13 cellular contexts compared by ENCODE assay signal in the genomic region with DNA sequence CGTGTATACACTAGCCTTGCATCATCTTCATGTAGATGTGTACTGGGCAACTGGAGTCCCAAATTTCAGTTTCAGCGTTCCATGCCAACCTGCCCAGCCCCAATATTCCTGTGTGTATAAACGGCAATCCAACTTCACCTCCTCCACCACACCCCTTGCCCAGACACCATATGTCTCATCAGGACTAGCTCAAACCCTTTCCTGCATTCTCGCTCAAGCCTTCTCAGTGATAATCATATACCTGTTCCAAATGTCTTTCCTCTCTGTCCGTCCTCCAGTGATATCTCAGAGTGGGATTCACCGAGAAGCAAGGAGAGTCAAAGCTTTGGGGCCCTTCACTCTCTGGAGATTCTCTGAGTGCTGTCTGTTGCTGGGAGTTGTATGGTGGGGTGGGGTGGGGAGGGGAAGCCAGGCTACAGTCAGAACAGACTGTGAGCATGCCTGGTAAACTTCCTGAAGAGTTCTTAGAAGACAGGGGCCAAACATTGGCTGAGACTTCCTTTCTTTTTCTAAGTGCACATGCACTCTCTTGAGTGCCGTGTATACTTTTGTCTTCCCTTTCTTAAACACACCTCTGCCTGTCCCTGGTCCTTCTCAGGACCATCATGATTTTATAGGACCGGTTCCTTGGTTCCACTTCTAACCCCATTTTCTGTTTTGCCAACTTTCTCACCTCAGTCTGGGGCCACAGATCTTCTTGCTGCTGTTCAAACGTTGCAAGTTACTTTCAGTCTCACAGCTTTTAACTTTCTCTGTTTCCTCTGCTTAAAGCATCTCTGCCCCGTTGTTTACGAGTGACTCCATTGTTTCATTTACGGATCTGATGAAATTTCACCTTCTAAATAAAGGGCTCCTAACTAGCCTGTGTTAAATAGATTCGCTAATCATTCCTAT. TPM values are rescaled to one million over a fixed set of nuclear protein-coding genes. Genes with fewer than 3 reads are reported as not detected.
DNase-seq lines count a peak whose midpoint lies in the region; ATAC-seq lines count a peak whose summit lies in the region.
"Not testable (repeated sequence)": the region's sequence is repeated elsewhere in the genome, so short reads cannot be mapped to it uniquely, and the experiment has no call there.
"Had no signal": no experiment of that assay in that cellular context is flagged by ENCODE, and none has a peak within 500 bp of the region (broad histone marks: within the 10 kb centered on the region; RNA-seq: fewer than 3 reads in every experiment).

No MANE protein-coding gene starts in this region.

- POLR2A ChIA-PET in activated CD4-positive, alpha-beta T cell treated with anti-CD3 and anti-CD28 coated beads, Interleukin-2, amount 10 ng/mL, durations not matched to agents 7 days and 5 days (lab: Charles Lee) = not testable (repeated sequence)

- H3K9me3 Mint-ChIP-seq in IgD-negative memory B cell; activated CD4-positive, alpha-beta T cell treated with anti-CD3 and anti-CD28 coated beads, Interleukin-2, amount 10 ng/mL, durations not matched to agents 7 days and 5 days; stimulated activated naive CD8-positive, alpha-beta T cell treated with anti-CD3 and anti-CD28 coated beads, Interleukin-15, Interleukin-2, amounts not matched to agents 100 ng/mL and 50 ng/mL, for 24 hours: not testable (repeated sequence)

- H3K36me3 Mint-ChIP-seq in IgD-negative memory B cell; activated CD4-positive, alpha-beta T cell treated with anti-CD3 and anti-CD28 coated beads, Interleukin-2, amount 10 ng/mL, durations not matched to agents 7 days and 5 days (ENCODE audit: low read depth); stimulated activated naive CD8-positive, alpha-beta T cell treated with anti-CD3 and anti-CD28 coated beads, Interleukin-15, Interleukin-2, amounts not matched to agents 100 ng/mL and 50 ng/mL, for 24 hours (ENCODE audit: low read depth): not testable (repeated sequence)

- not testable (repeated sequence) for H3K27me3 Mint-ChIP-seq in IgD-negative memory B cell; activated CD4-positive, alpha-beta T cell treated with anti-CD3 and anti-CD28 coated beads, Interleukin-2, amount 10 ng/mL, durations not matched to agents 7 days and 5 days; stimulated activated naive CD8-positive, alpha-beta T cell treated with anti-CD3 and anti-CD28 coated beads, Interleukin-15, Interleukin-2, amounts not matched to agents 100 ng/mL and 50 ng/mL, for 24 hours

- H3K27ac Mint-ChIP-seq in IgD-negative memory B cell = peak overlapping the region in 1 of 3 donors; percentile 83
- H3K27ac Mint-ChIP-seq in activated CD4-positive, alpha-beta T cell treated with anti-CD3 and anti-CD28 coated beads, Interleukin-2, amount 10 ng/mL, durations not matched to agents 7 days and 5 days = peak overlapping the region; percentile 94
- H3K27ac Mint-ChIP-seq in stimulated activated naive CD8-positive, alpha-beta T cell treated with anti-CD3 and anti-CD28 coated beads, Interleukin-15, Interleukin-2, amounts not matched to agents 100 ng/mL and 50 ng/mL, for 24 hours = peak overlapping the region; percentile 93

- CTCF ChIA-PET in activated CD4-positive, alpha-beta T cell treated with anti-CD3 and anti-CD28 coated beads, Interleukin-2, amount 10 ng/mL, durations not matched to agents 7 days and 5 days (lab: Charles Lee) = not testable (repeated sequence)

- H3K4me1 Mint-ChIP-seq in IgD-negative memory B cell; activated CD4-positive, alpha-beta T cell treated with anti-CD3 and anti-CD28 coated beads, Interleukin-2, amount 10 ng/mL, durations not matched to agents 7 days and 5 days: not testable (repeated sequence)
- H3K4me1 Mint-ChIP-seq in stimulated activated naive CD8-positive, alpha-beta T cell treated with anti-CD3 and anti-CD28 coated beads, Interleukin-15, Interleukin-2, amounts not matched to agents 100 ng/mL and 50 ng/mL, for 24 hours (ENCODE audit: low read depth) = peaks cover 13% of the 10 kb centered on the region

- peak overlapping the region; percentile 8 to 92 (median 74) for H3K4me3 Mint-ChIP-seq in IgD-negative memory B cell
- H3K4me3 Mint-ChIP-seq in activated CD4-positive, alpha-beta T cell treated with anti-CD3 and anti-CD28 coated beads, Interleukin-2, amount 10 ng/mL, durations not matched to agents 7 days and 5 days = peak overlapping the region; percentile 75
- H3K4me3 Mint-ChIP-seq in stimulated activated naive CD8-positive, alpha-beta T cell treated with anti-CD3 and anti-CD28 coated beads, Interleukin-15, Interleukin-2, amounts not matched to agents 100 ng/mL and 50 ng/mL, for 24 hours = peak overlapping the region; percentile 82

- DNase-seq in activated CD4-positive, alpha-beta T cell treated with anti-CD3 and anti-CD28 coated beads, Interleukin-2, amount 10 ng/mL, durations not matched to agents 7 days and 5 days = peak; percentile 68
- DNase-seq in central memory CD4-positive, alpha-beta T cell = peak; percentile 37

- ATAC-seq in GM18502 (IDR thresholded peaks at IDR 0.05; ENCODE audit: poor library complexity, unreplicated experiment) (peak; percentile 90), GM19395 (IDR thresholded peaks at IDR 0.05; ENCODE audit: unreplicated experiment) (peak; percentile 93), HG02571 (IDR thresholded peaks at IDR 0.05; ENCODE audit: unreplicated experiment) (peak; percentile 89), HG03095 (IDR thresholded peaks at IDR 0.05; ENCODE audit: unreplicated experiment) (peak; percentile 92)

RNA-seq across cellular contexts. Expression of a gene that starts 6.5 kb away (rescaled TPM):
- polyA plus RNA-seq in IgD-negative memory B cell = 0.16 TPM
- not detected for total RNA-seq in activated CD4-positive, alpha-beta T cell treated with anti-CD3 and anti-CD28 coated beads, Interleukin-2, amount 10 ng/mL, durations not matched to agents 7 days and 5 days
- total RNA-seq: M059J; osteoblast; T-helper 2 cell treated with Interferon-gamma antibody and Interleukin-4, amounts not matched to agents 100 ng/mL and 5 ng/mL, for 36 hours; temporal lobe had no signal
- polyA plus RNA-seq: BJ had no signal

RNA-seq across cellular contexts. Expression of a gene that starts 8.8 kb away (rescaled TPM):
- polyA plus RNA-seq in IgD-negative memory B cell = not detected
- not detected for total RNA-seq in activated CD4-positive, alpha-beta T cell treated with anti-CD3 and anti-CD28 coated beads, Interleukin-2, amount 10 ng/mL, durations not matched to agents 7 days and 5 days
- total RNA-seq: M059J; osteoblast; T-helper 2 cell treated with Interferon-gamma antibody and Interleukin-4, amounts not matched to agents 100 ng/mL and 5 ng/mL, for 36 hours; temporal lobe had no signal
- polyA plus RNA-seq: BJ had no signal

RNA-seq across cellular contexts. Expression of a gene that starts 25.9 kb away (rescaled TPM):
- polyA plus RNA-seq in IgD-negative memory B cell = not detected
- not detected for total RNA-seq in activated CD4-positive, alpha-beta T cell treated with anti-CD3 and anti-CD28 coated beads, Interleukin-2, amount 10 ng/mL, durations not matched to agents 7 days and 5 days
- total RNA-seq: M059J; osteoblast; T-helper 2 cell treated with Interferon-gamma antibody and Interleukin-4, amounts not matched to agents 100 ng/mL and 5 ng/mL, for 36 hours; temporal lobe had no signal
- polyA plus RNA-seq: BJ had no signal

RNA-seq across cellular contexts. Expression of a gene that starts 36.5 kb away (rescaled TPM):
- not detected for polyA plus RNA-seq in IgD-negative memory B cell
- total RNA-seq in activated CD4-positive, alpha-beta T cell treated with anti-CD3 and anti-CD28 coated beads, Interleukin-2, amount 10 ng/mL, durations not matched to agents 7 days and 5 days = not detected
- total RNA-seq: M059J; osteoblast; T-helper 2 cell treated with Interferon-gamma antibody and Interleukin-4, amounts not matched to agents 100 ng/mL and 5 ng/mL, for 36 hours; temporal lobe had no signal
- polyA plus RNA-seq: BJ had no signal

Comparison
In these comparisons a context has a peak if more than half of its experiments do, and no peak if none do; other contexts are left out.
1. Peak in every context shown above with its lines: DNase-seq and ATAC-seq.